Comparison of ENCODE assay signal across 1 cellular context in genomic region chr11:5603326-5603725, GRCh38.
TF ChIP-seq lines count a peak whose summit lies in the region.

No MANE protein-coding gene starts in this region.

TF ChIP-seq in A549, 52 proteins besides CTCF, POLR2A, EP300 and RAD21 (continued from another document):
- TF ChIP-seq, protein P1, sequence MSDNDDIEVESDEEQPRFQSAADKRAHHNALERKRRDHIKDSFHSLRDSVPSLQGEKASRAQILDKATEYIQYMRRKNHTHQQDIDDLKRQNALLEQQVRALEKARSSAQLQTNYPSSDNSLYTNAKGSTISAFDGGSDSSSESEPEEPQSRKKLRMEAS (IDR thresholded peaks at IDR 0.05): no peak
- TF ChIP-seq KDM1A (IDR thresholded peaks at IDR 0.05; ENCODE audit: low read depth) (no peak), HDAC2 (IDR thresholded peaks at IDR 0.05) (no peak), USF2 (IDR thresholded peaks at IDR 0.05) (no peak), JUNB (IDR thresholded peaks at IDR 0.05) (no peak), RCOR1 (IDR thresholded peaks at IDR 0.05; ENCODE audit: low read depth, low read length) (no peak), FOSB (CRISPR knock-in tag; IDR thresholded peaks at IDR 0.05) (no peak), CHD4 (IDR thresholded peaks at IDR 0.05; ENCODE audit: borderline replicate concordance) (no peak), TP53 (CRISPR knock-in tag; IDR thresholded peaks at IDR 0.05) (no peak), CEBPB (IDR thresholded peaks at IDR 0.05) (no peak), MAZ (IDR thresholded peaks at IDR 0.05; ENCODE audit: borderline replicate concordance, low read depth, low read length) (no peak), SREBF2 (IDR thresholded peaks at IDR 0.05) (no peak), EHF (CRISPR knock-in tag; IDR thresholded peaks at IDR 0.05) (no peak), ZC3H11A (IDR thresholded peaks at IDR 0.05) (no peak)
- TF ChIP-seq, protein P2, sequence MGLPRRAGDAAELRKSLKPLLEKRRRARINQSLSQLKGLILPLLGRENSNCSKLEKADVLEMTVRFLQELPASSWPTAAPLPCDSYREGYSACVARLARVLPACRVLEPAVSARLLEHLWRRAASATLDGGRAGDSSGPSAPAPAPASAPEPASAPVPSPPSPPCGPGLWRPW (IDR thresholded peaks at IDR 0.05): no peak
- TF ChIP-seq, protein P3, sequence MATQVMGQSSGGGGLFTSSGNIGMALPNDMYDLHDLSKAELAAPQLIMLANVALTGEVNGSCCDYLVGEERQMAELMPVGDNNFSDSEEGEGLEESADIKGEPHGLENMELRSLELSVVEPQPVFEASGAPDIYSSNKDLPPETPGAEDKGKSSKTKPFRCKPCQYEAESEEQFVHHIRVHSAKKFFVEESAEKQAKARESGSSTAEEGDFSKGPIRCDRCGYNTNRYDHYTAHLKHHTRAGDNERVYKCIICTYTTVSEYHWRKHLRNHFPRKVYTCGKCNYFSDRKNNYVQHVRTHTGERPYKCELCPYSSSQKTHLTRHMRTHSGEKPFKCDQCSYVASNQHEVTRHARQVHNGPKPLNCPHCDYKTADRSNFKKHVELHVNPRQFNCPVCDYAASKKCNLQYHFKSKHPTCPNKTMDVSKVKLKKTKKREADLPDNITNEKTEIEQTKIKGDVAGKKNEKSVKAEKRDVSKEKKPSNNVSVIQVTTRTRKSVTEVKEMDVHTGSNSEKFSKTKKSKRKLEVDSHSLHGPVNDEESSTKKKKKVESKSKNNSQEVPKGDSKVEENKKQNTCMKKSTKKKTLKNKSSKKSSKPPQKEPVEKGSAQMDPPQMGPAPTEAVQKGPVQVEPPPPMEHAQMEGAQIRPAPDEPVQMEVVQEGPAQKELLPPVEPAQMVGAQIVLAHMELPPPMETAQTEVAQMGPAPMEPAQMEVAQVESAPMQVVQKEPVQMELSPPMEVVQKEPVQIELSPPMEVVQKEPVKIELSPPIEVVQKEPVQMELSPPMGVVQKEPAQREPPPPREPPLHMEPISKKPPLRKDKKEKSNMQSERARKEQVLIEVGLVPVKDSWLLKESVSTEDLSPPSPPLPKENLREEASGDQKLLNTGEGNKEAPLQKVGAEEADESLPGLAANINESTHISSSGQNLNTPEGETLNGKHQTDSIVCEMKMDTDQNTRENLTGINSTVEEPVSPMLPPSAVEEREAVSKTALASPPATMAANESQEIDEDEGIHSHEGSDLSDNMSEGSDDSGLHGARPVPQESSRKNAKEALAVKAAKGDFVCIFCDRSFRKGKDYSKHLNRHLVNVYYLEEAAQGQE (IDR thresholded peaks at IDR 0.05): no peak
